Comparison of ENCODE assay signal across 8 cellular contexts in genomic region chr11:129933262-129933661, GRCh38.
"Had no signal": no experiment of that assay in that cellular context is flagged by ENCODE, and none has a peak within 500 bp of the region (broad histone marks: within the 10 kb centered on the region; RNA-seq: fewer than 3 reads in every experiment).

No MANE protein-coding gene starts in this region.

- FAIRE-seq: HepG2 had no signal

- H3K4me1 ChIP-seq: HAP-1 had no signal

- H3K27ac ChIP-seq: GM23248, HL-60 had no signal

- H2AFZ ChIP-seq: GM23248 had no signal

- H3K9me3 ChIP-seq: HAP-1 had no signal

- DNase-seq: GM23248, GOT3, H7, HFFc6 had no signal

- ATAC-seq: HCT116, HepG2 had no signal

- H3K4me3 ChIP-seq: GM23248, HAP-1 had no signal

- H3K36me3 ChIP-seq: HAP-1 had no signal

- H3K9ac ChIP-seq: GM23248 had no signal
